Comparison of ENCODE assay signal across 20 cellular contexts in genomic region chr15:23422099-23422945, GRCh38. TPM values are rescaled to one million over a fixed set of nuclear protein-coding genes. Genes with fewer than 3 reads are reported as not detected.
DNase-seq lines count a peak whose midpoint lies in the region; ATAC-seq, FAIRE-seq and TF ChIP-seq lines count a peak whose summit lies in the region.
"Had no signal": no experiment of that assay in that cellular context is flagged by ENCODE, and none has a peak within 500 bp of the region (broad histone marks: within the 10 kb centered on the region; RNA-seq: fewer than 3 reads in every experiment).

No MANE protein-coding gene starts in this region.

- FAIRE-seq in A549 (lab: Jason Lieb, UNC), result no peak
- FAIRE-seq: G401.6 had no signal

- H4K20me1 ChIP-seq in MM.1S (ENCODE audit: insufficient read depth, low read length), result no peaks in the 10 kb centered on the region

- TF ChIP-seq CTCF in A549 (IDR thresholded peaks at IDR 0.05) (no peak), MM.1S (IDR thresholded peaks at IDR 0.05; ENCODE audit: low read length) (no peak)

- H3K9me2 ChIP-seq in MM.1S (replicated peaks; ENCODE audit: insufficient read depth, low read length), result no peaks in the 10 kb centered on the region

- peaks cover 34% of the 10 kb centered on the region for H3F3A ChIP-seq in MM.1S (ENCODE audit: insufficient read depth, low read length)

- DNase-seq in A549 (ENCODE audit: low read depth in 1 of 2, low spot score in 1 of 2) (peak in 1 of 2 experiments; percentile 29), MM.1S (no peak), kidney tubule cell (ENCODE audit: low spot score) (peak; percentile 64), NCI-H2081 treated with DMSO at 0.1 percent for 48 hours (lab: John Stamatoyannopoulos, UW) (no peak), 8988T (no peak)
- no peak for DNase-seq in stimulated activated CD4-positive, alpha-beta T cell treated with anti-CD3 and anti-CD28 coated beads, Interleukin-15, amount 100 ng/mL, for 24 hours
- DNase-seq in activated naive CD4-positive, alpha-beta T cell treated with anti-CD3 and anti-CD28 coated beads, Interleukin-2, amount 50 U/mL, for 16 hours, result no peak
- DNase-seq: Calu3; foreskin melanocyte; NCI-H1694 treated with DMSO at 0.1 percent for 48 hours; NCI-H226; nephron progenitor cell; SHP77 treated with DMSO at 0.1 percent for 48 hours; stimulated activated naive CD4-positive, alpha-beta T cell treated with Interleukin-2 at 50 U/mL for 16 hours; upper lobe of left lung had no signal

- ATAC-seq in A549 (no peak; a peak in 1 of 6 replicates), esophagus mucosa (peak; percentile 22)

- no peak overlapping the region for H2AFZ ChIP-seq in MM.1S (ENCODE audit: low read length)

- POLR2A ChIA-PET in A549 (lab: Yijun Ruan, JAX), result no interaction called here

- H3K9me3 ChIP-seq in A549 (no peaks in the 10 kb centered on the region), MM.1S (replicated peaks; ENCODE audit: insufficient read depth, low read length) (no peaks in the 10 kb centered on the region)
- H3K9me3 ChIP-seq: upper lobe of left lung had no signal

- no peak for TF ChIP-seq POLR2A in A549 (IDR thresholded peaks at IDR 0.05; ENCODE audit: low read length)

- WGBS in A549 (ENCODE audit: missing lambda C conversion rate), result 71% methylated on average over 18 of the region's 18 CpGs

- H3K27ac ChIP-seq in A549 (peak overlapping the region; percentile 79 to 94), MM.1S (ENCODE audit: low read length) (peak overlapping the region; percentile 99)
- H3K27ac ChIP-seq: upper lobe of left lung had no signal

- H3K4me2 ChIP-seq in A549, result peak overlapping the region; percentile 61
- H3K4me2 ChIP-seq in MM.1S (ENCODE audit: low read depth, low read length), result peak overlapping the region; percentile 60; the same call in 1 of the 2 replicates

- H3K4me1 ChIP-seq in A549 (peaks cover 36% of the 10 kb centered on the region), MM.1S (ENCODE audit: low read length) (peaks cover 43% of the 10 kb centered on the region)
- H3K4me1 ChIP-seq: upper lobe of left lung had no signal

- H3K36me3 ChIP-seq in MM.1S (replicated peaks; ENCODE audit: insufficient read depth, low read length), result no peaks in the 10 kb centered on the region
- H3K36me3 ChIP-seq: upper lobe of left lung had no signal

- H3K27me3 ChIP-seq in MM.1S (replicated peaks; ENCODE audit: insufficient read depth, low read length), result no peaks in the 10 kb centered on the region
- H3K27me3 ChIP-seq: upper lobe of left lung had no signal

- H3K9ac ChIP-seq in MM.1S (ENCODE audit: low read length), result peak overlapping the region; percentile 27; the same call in 1 of the 2 replicates

- no peak for TF ChIP-seq EP300 in A549 (IDR thresholded peaks at IDR 0.05)

- H3K79me2 ChIP-seq in MM.1S (ENCODE audit: low read length), result no peaks in the 10 kb centered on the region

- TF ChIP-seq RAD21 in A549 (conservative IDR thresholded peaks at IDR 0.05 in 1 of 2, IDR thresholded peaks at IDR 0.05 in 1 of 2), result no peak

- CTCF ChIA-PET in A549 (lab: Yijun Ruan, JAX), result no interaction called here

- no peak overlapping the region for H3K4me3 ChIP-seq in A549
- no peak overlapping the region for H3K4me3 ChIP-seq in MM.1S (ENCODE audit: low read length)
- H3K4me3 ChIP-seq: upper lobe of left lung had no signal

TF ChIP-seq in A549, 52 proteins besides CTCF, POLR2A, EP300 and RAD21:
- peak; percentile 7 for TF ChIP-seq ZFP36 (IDR thresholded peaks at IDR 0.05; ENCODE audit: borderline replicate concordance, partially characterized antibody)
- TF ChIP-seq PHF8 (IDR thresholded peaks at IDR 0.05; ENCODE audit: borderline replicate concordance, low read depth), result no peak
- TF ChIP-seq KDM1A (IDR thresholded peaks at IDR 0.05; ENCODE audit: low read depth), result peak; percentile 43; the same call in 1 of the 2 replicates

RNA-seq across cellular contexts. Expression of gene GOLGA6L2, which starts 24.7 kb away (rescaled TPM):
- not detected in 2 replicates for polyA plus RNA-seq in A549 (2011; rRNA removed)
- not detected in 2 replicates for polyA plus RNA-seq in A549 (2012; cell fraction: cytosol; rRNA removed)
- 0.17 TPM in 1 of 2 replicates, not detected in the other for polyA plus RNA-seq in A549 (2012; cell fraction: nucleus; rRNA removed)
- 0.03 TPM in 1 of 3 replicates, not detected in the others for polyA plus RNA-seq in A549 (2017; fragmentation: RNase III; extraction: RNeasy Plus Mini Kit Qiagen cat#74134 plus additional on column Dnase treatment)
- not detected in 2 replicates for polyA minus RNA-seq in A549 (2011; rRNA and poly(A)+ RNA removed)
- not detected for total RNA-seq in esophagus mucosa
- total RNA-seq: Calu3; lung microvascular endothelial cell; pulmonary artery endothelial cell; T-helper 2 cell treated with Interferon-gamma antibody and Interleukin-4, amounts not matched to agents 100 ng/mL and 5 ng/mL, for 36 hours; upper lobe of left lung had no signal
